ENCODE assay signal across 20 cellular contexts in genomic region chr3:100941451-100941850, GRCh38. TPM values are rescaled to one million over a fixed set of nuclear protein-coding genes. Genes with fewer than 3 reads are reported as not detected.
"Had no signal": no experiment of that assay in that cellular context is flagged by ENCODE, and none has a peak within 500 bp of the region (broad histone marks: within the 10 kb centered on the region; RNA-seq: fewer than 3 reads in every experiment).

No MANE protein-coding gene starts in this region.

- H3K4me1 ChIP-seq: body of pancreas had no signal

- H3K36me3 Mint-ChIP-seq: activated CD8-positive, alpha-beta memory T cell treated with anti-CD3 and anti-CD28 coated beads, Interleukin-2, amount 10 ng/mL, durations not matched to agents 7 days and 5 days; activated naive CD8-positive, alpha-beta T cell treated with anti-CD3 and anti-CD28 coated beads, Interleukin-2, amount 10 ng/mL, durations not matched to agents 7 days and 5 days had no signal

- H3K9me3 ChIP-seq: body of pancreas had no signal

- H3K4me2 ChIP-seq: hepatocyte had no signal

- H3K27ac Mint-ChIP-seq: activated CD4-positive, alpha-beta memory T cell treated with anti-CD3 and anti-CD28 coated beads, Interleukin-2, amount 10 ng/mL, durations not matched to agents 7 days and 5 days; activated CD8-positive, alpha-beta memory T cell treated with anti-CD3 and anti-CD28 coated beads, Interleukin-2, amount 10 ng/mL, durations not matched to agents 7 days and 5 days; activated naive CD8-positive, alpha-beta T cell treated with anti-CD3 and anti-CD28 coated beads, Interleukin-2, amount 10 ng/mL, durations not matched to agents 7 days and 5 days; activated T-helper 17 cell treated with anti-CD3 and anti-CD28 coated beads, Interleukin-2, amount 50 U/mL, for 72 hours; stimulated activated naive CD8-positive, alpha-beta T cell treated with anti-CD3 and anti-CD28 coated beads, Interleukin-15, Interleukin-2, amounts not matched to agents 100 ng/mL and 50 ng/mL, for 24 hours had no signal

- DNase-seq: activated CD4-positive, alpha-beta memory T cell treated with anti-CD3 and anti-CD28 coated beads, Interleukin-2, amount 10 ng/mL, durations not matched to agents 7 days and 5 days; activated CD4-positive, alpha-beta T cell treated with anti-CD3 and anti-CD28 coated beads for 48 hours; activated CD4-positive, CD25-positive, alpha-beta regulatory T cell; activated CD8-positive, alpha-beta memory T cell treated with anti-CD3 and anti-CD28 coated beads, Interleukin-2, amount 10 ng/mL, durations not matched to agents 7 days and 5 days; activated naive CD4-positive, alpha-beta T cell; activated naive CD8-positive, alpha-beta T cell treated with anti-CD3 and anti-CD28 coated beads, Interleukin-2, amount 10 ng/mL, durations not matched to agents 7 days and 5 days; body of pancreas; midbrain; occipital lobe; small intestine; stimulated activated CD4-positive, alpha-beta T cell treated with anti-CD3 and anti-CD28 coated beads, Interleukin-15, amount 100 ng/mL, for 24 hours; stimulated activated CD4-positive, alpha-beta T cell treated with anti-CD3 and anti-CD28 coated beads, Interleukin-2, amount 100 ng/mL, for 48 hours; T-helper 1 cell; T-helper 9 cell had no signal

- H3K27me3 ChIP-seq: body of pancreas, hepatocyte had no signal

- ATAC-seq: activated CD8-positive, alpha-beta memory T cell treated with anti-CD3 and anti-CD28 coated beads, Interleukin-2, amount 10 ng/mL, durations not matched to agents 7 days and 5 days; activated T-helper 17 cell treated with anti-CD3 and anti-CD28 coated beads, Interleukin-2, amount 50 U/mL, for 72 hours; body of pancreas had no signal

- H3K27ac ChIP-seq: body of pancreas, hepatocyte had no signal

- H3K4me3 ChIP-seq: body of pancreas, coronary artery, hepatocyte had no signal

- H2AFZ ChIP-seq: hepatocyte had no signal

- H3K79me2 ChIP-seq: hepatocyte had no signal

- H3K27me3 Mint-ChIP-seq: central memory CD8-positive, alpha-beta T cell; stimulated activated naive CD8-positive, alpha-beta T cell treated with anti-CD3 and anti-CD28 coated beads, Interleukin-15, Interleukin-2, amounts not matched to agents 100 ng/mL and 50 ng/mL, for 24 hours had no signal

- H3K9me3 Mint-ChIP-seq: activated CD4-positive, alpha-beta memory T cell treated with anti-CD3 and anti-CD28 coated beads, Interleukin-2, amount 10 ng/mL, durations not matched to agents 7 days and 5 days; activated naive CD8-positive, alpha-beta T cell treated with anti-CD3 and anti-CD28 coated beads, Interleukin-2, amount 10 ng/mL, durations not matched to agents 7 days and 5 days; activated T-helper 17 cell treated with anti-CD3 and anti-CD28 coated beads, Interleukin-2, amount 50 U/mL, for 72 hours; central memory CD8-positive, alpha-beta T cell; stimulated activated naive CD8-positive, alpha-beta T cell treated with anti-CD3 and anti-CD28 coated beads, Interleukin-15, Interleukin-2, amounts not matched to agents 100 ng/mL and 50 ng/mL, for 24 hours had no signal

- H3K4me3 Mint-ChIP-seq: activated CD4-positive, alpha-beta memory T cell treated with anti-CD3 and anti-CD28 coated beads, Interleukin-2, amount 10 ng/mL, durations not matched to agents 7 days and 5 days; activated CD8-positive, alpha-beta memory T cell treated with anti-CD3 and anti-CD28 coated beads, Interleukin-2, amount 10 ng/mL, durations not matched to agents 7 days and 5 days; activated naive CD8-positive, alpha-beta T cell treated with anti-CD3 and anti-CD28 coated beads, Interleukin-2, amount 10 ng/mL, durations not matched to agents 7 days and 5 days; activated T-helper 17 cell treated with anti-CD3 and anti-CD28 coated beads, Interleukin-2, amount 50 U/mL, for 72 hours; central memory CD8-positive, alpha-beta T cell; stimulated activated naive CD8-positive, alpha-beta T cell treated with anti-CD3 and anti-CD28 coated beads, Interleukin-15, Interleukin-2, amounts not matched to agents 100 ng/mL and 50 ng/mL, for 24 hours had no signal

- H3K4me1 Mint-ChIP-seq: activated CD4-positive, alpha-beta memory T cell treated with anti-CD3 and anti-CD28 coated beads, Interleukin-2, amount 10 ng/mL, durations not matched to agents 7 days and 5 days; activated CD8-positive, alpha-beta memory T cell treated with anti-CD3 and anti-CD28 coated beads, Interleukin-2, amount 10 ng/mL, durations not matched to agents 7 days and 5 days; activated naive CD8-positive, alpha-beta T cell treated with anti-CD3 and anti-CD28 coated beads, Interleukin-2, amount 10 ng/mL, durations not matched to agents 7 days and 5 days; activated T-helper 17 cell treated with anti-CD3 and anti-CD28 coated beads, Interleukin-2, amount 50 U/mL, for 72 hours; central memory CD8-positive, alpha-beta T cell had no signal

RNA-seq across cellular contexts. Expression of gene ABI3BP, which starts 51.8 kb away (rescaled TPM):
- total RNA-seq: activated CD4-positive, alpha-beta memory T cell treated with anti-CD3 and anti-CD28 coated beads, Interleukin-2, amount 10 ng/mL, durations not matched to agents 7 days and 5 days had no signal
- polyA plus RNA-seq: neural cell had no signal
